Comparison of ENCODE assay signal across 10 cellular contexts in the genomic region with DNA sequence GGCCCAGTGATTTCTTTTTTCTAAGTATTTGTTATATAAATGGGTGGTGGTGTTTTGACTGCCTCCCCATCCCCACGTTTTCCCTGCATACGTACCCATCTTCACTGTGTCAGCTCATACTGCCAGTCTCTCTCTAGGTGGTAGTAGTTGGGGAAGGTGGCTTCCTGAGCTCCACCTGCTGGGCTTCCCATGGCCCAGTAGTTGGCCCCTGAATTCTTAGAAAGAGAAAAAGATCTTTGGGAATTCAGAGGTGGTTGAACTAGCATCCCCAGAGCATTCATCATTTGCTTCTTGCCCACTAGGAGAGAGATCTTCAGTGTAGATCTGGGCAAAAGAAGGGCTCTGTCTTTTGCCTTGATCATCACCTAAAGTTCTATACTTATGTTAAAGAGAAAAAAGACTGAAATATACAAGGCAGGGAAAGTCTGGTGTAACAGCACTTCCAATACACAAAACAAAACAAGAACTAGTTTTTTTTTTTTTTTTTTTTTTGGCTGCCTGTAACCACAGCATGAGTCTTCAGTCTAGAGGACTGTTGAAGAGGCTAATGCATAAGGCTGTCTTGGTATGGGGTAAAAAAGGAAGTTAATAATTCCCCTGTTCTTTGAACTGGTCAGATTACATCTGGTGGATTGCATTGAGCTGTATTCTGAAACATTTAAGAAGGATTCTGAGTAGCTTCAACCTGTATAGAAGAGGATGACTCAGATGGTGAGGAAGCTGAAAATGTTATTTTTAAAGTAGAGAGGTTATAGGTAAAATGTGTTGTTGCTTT.
A peak's percentile ranks its signal among the peaks of the same experiment; 100 is the strongest.
DNase-seq lines count a peak whose midpoint lies in the region; ATAC-seq and TF ChIP-seq lines count a peak whose summit lies in the region.
"Had no signal": no experiment of that assay in that cellular context is flagged by ENCODE, and none has a peak within 500 bp of the region (broad histone marks: within the 10 kb centered on the region; RNA-seq: fewer than 3 reads in every experiment).

No MANE protein-coding gene starts in this region.

- H3K36me3 Mint-ChIP-seq in naive thymus-derived CD4-positive, alpha-beta T cell = peaks cover 0 to 5% (median 4%) of the 10 kb centered on the region in 5 donors
- H3K36me3 Mint-ChIP-seq in CD4-positive, alpha-beta T cell (ENCODE audit: low read depth) = no peaks in the 10 kb centered on the region
- H3K36me3 Mint-ChIP-seq: brain had no signal

- H3K27ac ChIP-seq in naive thymus-derived CD4-positive, alpha-beta T cell (ENCODE audit: low read depth, low read length) = no peak overlapping the region
- H3K27ac ChIP-seq in CD4-positive, alpha-beta T cell (ENCODE audit: low read depth, low read length) = no peak overlapping the region
- H3K27ac ChIP-seq: ovary had no signal

- H3K27me3 Mint-ChIP-seq in naive thymus-derived CD4-positive, alpha-beta T cell = no peaks in the 10 kb centered on the region
- H3K27me3 Mint-ChIP-seq in CD4-positive, alpha-beta T cell = no peaks in the 10 kb centered on the region
- H3K27me3 Mint-ChIP-seq: brain had no signal

- peaks cover 0 to 3% of the 10 kb centered on the region in 2 donors for H3K4me1 ChIP-seq in naive thymus-derived CD4-positive, alpha-beta T cell (ENCODE audit: control insufficient read depth in 2 of 2, insufficient read depth in 2 of 2, low read length in 2 of 2)

- ATAC-seq in GM18870 (IDR thresholded peaks at IDR 0.05; ENCODE audit: unreplicated experiment) (peak; percentile 96), HG02623 (IDR thresholded peaks at IDR 0.05; ENCODE audit: unreplicated experiment) (peak; percentile 94)
- ATAC-seq in naive thymus-derived CD4-positive, alpha-beta T cell = peak; percentile 80
- no peak for ATAC-seq in CD4-positive, alpha-beta T cell (ENCODE audit: poor library complexity)

- peaks cover 0 to 2% (median 0%) of the 10 kb centered on the region in 11 donors for H3K9me3 Mint-ChIP-seq in naive thymus-derived CD4-positive, alpha-beta T cell
- H3K9me3 Mint-ChIP-seq in CD4-positive, alpha-beta T cell = no peaks in the 10 kb centered on the region

- intact Hi-C loops in naive thymus-derived CD4-positive, alpha-beta T cell (cut with micrococcal nuclease) = no loop called here
- intact Hi-C loops in CD4-positive, alpha-beta T cell (cut with DNase I, micrococcal nuclease) = no loop called here

- no peak overlapping the region for H3K4me3 Mint-ChIP-seq in naive thymus-derived CD4-positive, alpha-beta T cell
- no peak overlapping the region for H3K4me3 Mint-ChIP-seq in CD4-positive, alpha-beta T cell
- H3K4me3 Mint-ChIP-seq: brain had no signal

- DNase-seq in MV-4-11 (lab: John Stamatoyannopoulos, UW) = peak; percentile 91
- DNase-seq in naive thymus-derived CD4-positive, alpha-beta T cell = no peak
- DNase-seq in DMS79 (lab: John Stamatoyannopoulos, UW) = no peak
- DNase-seq in cerebellar nuclear complex (lab: John Stamatoyannopoulos, UW) = no peak
- DNase-seq in CD4-positive, alpha-beta T cell = no peak
- DNase-seq in C1 segment of cervical spinal cord (lab: John Stamatoyannopoulos, UW) = no peak
- DNase-seq: ovary had no signal

- H3K36me3 ChIP-seq in naive thymus-derived CD4-positive, alpha-beta T cell (ENCODE audit: control insufficient read depth in 2 of 3, insufficient read depth in 3 of 3, low read length in 3 of 3) = no peaks in the 10 kb centered on the region
- H3K36me3 ChIP-seq: ovary had no signal

- H3K9me3 ChIP-seq in naive thymus-derived CD4-positive, alpha-beta T cell (ENCODE audit: control insufficient read depth in 2 of 3, low read length in 3 of 3) = no peaks in the 10 kb centered on the region
- H3K9me3 ChIP-seq in CD4-positive, alpha-beta T cell (ENCODE audit: control insufficient read depth, low read length) = no peaks in the 10 kb centered on the region
- H3K9me3 ChIP-seq: ovary had no signal

- no peak for TF ChIP-seq CTCF in CD4-positive, alpha-beta T cell (IDR thresholded peaks at IDR 0.05)

- peaks cover 0 to 16% (median 13%) of the 10 kb centered on the region in 7 donors for H3K4me1 Mint-ChIP-seq in naive thymus-derived CD4-positive, alpha-beta T cell
- H3K4me1 Mint-ChIP-seq in CD4-positive, alpha-beta T cell (ENCODE audit: low read depth) = peaks cover 12% of the 10 kb centered on the region

- peak overlapping the region in 1 of 9 donors; percentile 26 for H3K27ac Mint-ChIP-seq in naive thymus-derived CD4-positive, alpha-beta T cell
- H3K27ac Mint-ChIP-seq in CD4-positive, alpha-beta T cell = no peak overlapping the region
- H3K27ac Mint-ChIP-seq: brain had no signal

- H3K4me3 ChIP-seq in naive thymus-derived CD4-positive, alpha-beta T cell (ENCODE audit: low read length) = no peak overlapping the region
- H3K4me3 ChIP-seq: ovary had no signal

- H3K27me3 ChIP-seq in naive thymus-derived CD4-positive, alpha-beta T cell (ENCODE audit: control insufficient read depth in 2 of 2, insufficient read depth in 2 of 2, low read length in 2 of 2) = no peaks in the 10 kb centered on the region
- H3K27me3 ChIP-seq in CD4-positive, alpha-beta T cell (ENCODE audit: control insufficient read depth, insufficient read depth, low read length) = no peaks in the 10 kb centered on the region
- H3K27me3 ChIP-seq: ovary had no signal

- CTCF ChIA-PET in naive thymus-derived CD4-positive, alpha-beta T cell (lab: Charles Lee) = no interaction called here
- CTCF ChIA-PET in CD4-positive, alpha-beta T cell (lab: Charles Lee) = interaction anchor here (0.6 kb wide), 1 partner anchor 1081 kb away, joined by 3 read pairs; no protein-coding TSS in a partner anchor

- POLR2A ChIA-PET in naive thymus-derived CD4-positive, alpha-beta T cell (lab: Charles Lee) = no interaction called here
- POLR2A ChIA-PET in CD4-positive, alpha-beta T cell (lab: Charles Lee) = no interaction called here
